Comparison of ENCODE assay signal across 7 cellular contexts in the genomic region with DNA sequence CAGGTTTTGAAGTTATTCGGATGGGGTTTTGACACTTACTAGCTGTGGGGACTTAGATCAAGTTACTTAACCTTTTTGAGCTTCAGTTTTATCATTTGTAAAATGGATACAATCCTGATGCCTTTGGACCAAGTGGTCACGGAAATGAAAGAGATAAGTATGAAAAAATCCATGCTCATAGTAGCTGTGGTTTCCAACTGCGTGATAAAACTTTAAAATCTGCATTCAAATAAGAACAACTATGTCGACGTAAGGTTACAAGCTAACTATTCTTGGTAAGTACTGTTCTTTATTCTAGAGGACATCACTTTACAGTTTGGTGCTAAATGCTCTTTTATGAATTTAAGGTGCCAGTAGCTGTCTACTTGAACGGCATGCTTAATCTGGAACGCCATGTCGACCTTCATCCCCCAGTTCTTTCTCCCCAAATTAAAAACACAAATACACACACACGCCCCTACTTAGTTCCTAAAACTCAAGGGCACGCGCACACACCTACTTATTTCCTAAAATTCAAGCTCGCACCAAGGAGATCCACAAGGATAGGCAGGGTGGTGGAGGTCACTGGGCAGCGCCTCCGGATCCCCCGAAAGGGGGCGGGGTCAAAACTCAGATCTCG. TPM values are rescaled to one million over a fixed set of nuclear protein-coding genes. Genes with fewer than 3 reads are reported as not detected.
DNase-seq lines count a peak whose midpoint lies in the region; ATAC-seq and TF ChIP-seq lines count a peak whose summit lies in the region.

No MANE protein-coding gene starts in this region.

- no peaks in the 10 kb centered on the region for H3K9me3 Mint-ChIP-seq in activated T-helper 1 cell treated with anti-CD3 and anti-CD28 coated beads, Interleukin-12 subunit alpha, Interleukin-12 subunit beta, Interleukin-2, Interleukin-4 antibody, amounts not matched to agents 30 ng/mL and 10 ng/mL and 1 ng/mL, durations not matched to agents 14 hours and 24 hours and 36 hours
- H3K9me3 Mint-ChIP-seq in stimulated activated memory B cell treated with anti-CD40 and anti-IgM and Interleukin-4, amounts not matched to agents 10 μg/mL and 1 μg/mL and 100 μg/mL, for 72 hours = no peaks in the 10 kb centered on the region

- no peak for TF ChIP-seq CTCF in HFF-Myc (IDR thresholded peaks at IDR 0.05; ENCODE audit: low read depth, low read length, missing control alignments)

- no peak for DNase-seq in HFF-Myc (ENCODE audit: extremely low read depth, low read depth)
- DNase-seq in activated T-helper 1 cell treated with anti-CD3 and anti-CD28 coated beads, Interleukin-12 subunit alpha, Interleukin-12 subunit beta, Interleukin-2, Interleukin-4 antibody, amounts not matched to agents 30 ng/mL and 10 ng/mL and 1 ng/mL, durations not matched to agents 14 hours and 24 hours and 36 hours (ENCODE audit: low spot score) = no peak

- H3K4me1 ChIP-seq in iPS-15b (ENCODE audit: control insufficient read depth, insufficient read depth, low read length) = peaks cover 12% of the 10 kb centered on the region

- no peaks in the 10 kb centered on the region for H3K27me3 ChIP-seq in iPS-15b (ENCODE audit: control insufficient read depth, insufficient read depth, low read length)

- H3K36me3 Mint-ChIP-seq in activated T-helper 1 cell treated with anti-CD3 and anti-CD28 coated beads, Interleukin-12 subunit alpha, Interleukin-12 subunit beta, Interleukin-2, Interleukin-4 antibody, amounts not matched to agents 30 ng/mL and 10 ng/mL and 1 ng/mL, durations not matched to agents 14 hours and 24 hours and 36 hours (ENCODE audit: low read depth) = peaks cover 18% of the 10 kb centered on the region
- H3K36me3 Mint-ChIP-seq in stimulated activated memory B cell treated with anti-CD40 and anti-IgM and Interleukin-4, amounts not matched to agents 10 μg/mL and 1 μg/mL and 100 μg/mL, for 72 hours = peaks cover 14% of the 10 kb centered on the region

- peak overlapping the region; percentile 80 for H3K9ac ChIP-seq in iPS-15b (ENCODE audit: low read depth, low read length)

- peaks cover 55% of the 10 kb centered on the region for H3K4me1 Mint-ChIP-seq in activated T-helper 1 cell treated with anti-CD3 and anti-CD28 coated beads, Interleukin-12 subunit alpha, Interleukin-12 subunit beta, Interleukin-2, Interleukin-4 antibody, amounts not matched to agents 30 ng/mL and 10 ng/mL and 1 ng/mL, durations not matched to agents 14 hours and 24 hours and 36 hours (ENCODE audit: low read depth)
- peaks cover 48% of the 10 kb centered on the region for H3K4me1 Mint-ChIP-seq in stimulated activated memory B cell treated with anti-CD40 and anti-IgM and Interleukin-4, amounts not matched to agents 10 μg/mL and 1 μg/mL and 100 μg/mL, for 72 hours

- ATAC-seq in stimulated activated memory B cell treated with anti-CD40 and anti-IgM and Interleukin-4, amounts not matched to agents 10 μg/mL and 1 μg/mL and 100 μg/mL, for 72 hours = no peak
- ATAC-seq in HG03521 (IDR thresholded peaks at IDR 0.05; ENCODE audit: unreplicated experiment) (no peak), GM18498 (IDR thresholded peaks at IDR 0.05; ENCODE audit: unreplicated experiment) (no peak), GM19467 (IDR thresholded peaks at IDR 0.05; ENCODE audit: unreplicated experiment) (no peak)

- H3K9me3 ChIP-seq in iPS-15b (ENCODE audit: control insufficient read depth, insufficient read depth, low read length) = no peaks in the 10 kb centered on the region

- H3K4me3 Mint-ChIP-seq in activated T-helper 1 cell treated with anti-CD3 and anti-CD28 coated beads, Interleukin-12 subunit alpha, Interleukin-12 subunit beta, Interleukin-2, Interleukin-4 antibody, amounts not matched to agents 30 ng/mL and 10 ng/mL and 1 ng/mL, durations not matched to agents 14 hours and 24 hours and 36 hours = peak overlapping the region; percentile 94
- peak overlapping the region; percentile 91 for H3K4me3 Mint-ChIP-seq in stimulated activated memory B cell treated with anti-CD40 and anti-IgM and Interleukin-4, amounts not matched to agents 10 μg/mL and 1 μg/mL and 100 μg/mL, for 72 hours

- no peaks in the 10 kb centered on the region for H3K36me3 ChIP-seq in iPS-15b (ENCODE audit: control insufficient read depth, insufficient read depth, low read length)

- no peaks in the 10 kb centered on the region for H3K27me3 Mint-ChIP-seq in activated T-helper 1 cell treated with anti-CD3 and anti-CD28 coated beads, Interleukin-12 subunit alpha, Interleukin-12 subunit beta, Interleukin-2, Interleukin-4 antibody, amounts not matched to agents 30 ng/mL and 10 ng/mL and 1 ng/mL, durations not matched to agents 14 hours and 24 hours and 36 hours (ENCODE audit: insufficient read depth)
- H3K27me3 Mint-ChIP-seq in stimulated activated memory B cell treated with anti-CD40 and anti-IgM and Interleukin-4, amounts not matched to agents 10 μg/mL and 1 μg/mL and 100 μg/mL, for 72 hours = no peaks in the 10 kb centered on the region

- intact Hi-C loops in activated T-helper 1 cell treated with anti-CD3 and anti-CD28 coated beads, Interleukin-12 subunit alpha, Interleukin-12 subunit beta, Interleukin-2, Interleukin-4 antibody, amounts not matched to agents 30 ng/mL and 10 ng/mL and 1 ng/mL, durations not matched to agents 14 hours and 24 hours and 36 hours (cut with micrococcal nuclease) = loop anchor here (1.0 to 5.0 kb wide), 8 partner anchors 18 to 650 kb away; a partner anchor contains a TSS

- peak overlapping the region; percentile 98 for H3K27ac Mint-ChIP-seq in activated T-helper 1 cell treated with anti-CD3 and anti-CD28 coated beads, Interleukin-12 subunit alpha, Interleukin-12 subunit beta, Interleukin-2, Interleukin-4 antibody, amounts not matched to agents 30 ng/mL and 10 ng/mL and 1 ng/mL, durations not matched to agents 14 hours and 24 hours and 36 hours
- H3K27ac Mint-ChIP-seq in stimulated activated memory B cell treated with anti-CD40 and anti-IgM and Interleukin-4, amounts not matched to agents 10 μg/mL and 1 μg/mL and 100 μg/mL, for 72 hours = peak overlapping the region; percentile 94

- H3K4me3 ChIP-seq in HFF-Myc (replicated peaks; ENCODE audit: low read depth, low read length) (peak overlapping the region; percentile 81), iPS-15b (ENCODE audit: low read depth, low read length) (peak overlapping the region; percentile 80)

RNA-seq across cellular contexts. Expression of a gene that starts 0.5 kb away (rescaled TPM):
- total RNA-seq in activated T-helper 1 cell treated with anti-CD3 and anti-CD28 coated beads, Interleukin-12 subunit alpha, Interleukin-12 subunit beta, Interleukin-2, Interleukin-4 antibody, amounts not matched to agents 30 ng/mL and 10 ng/mL and 1 ng/mL, durations not matched to agents 14 hours and 24 hours and 36 hours = 79.0 and 85.1 TPM in 2 replicates

RNA-seq across cellular contexts. Expression of a gene that starts 25.5 kb away (rescaled TPM):
- total RNA-seq in activated T-helper 1 cell treated with anti-CD3 and anti-CD28 coated beads, Interleukin-12 subunit alpha, Interleukin-12 subunit beta, Interleukin-2, Interleukin-4 antibody, amounts not matched to agents 30 ng/mL and 10 ng/mL and 1 ng/mL, durations not matched to agents 14 hours and 24 hours and 36 hours = 1.5 and 1.9 TPM in 2 replicates
